Comparison of ENCODE assay signal across 1 cellular context in the genomic region with DNA sequence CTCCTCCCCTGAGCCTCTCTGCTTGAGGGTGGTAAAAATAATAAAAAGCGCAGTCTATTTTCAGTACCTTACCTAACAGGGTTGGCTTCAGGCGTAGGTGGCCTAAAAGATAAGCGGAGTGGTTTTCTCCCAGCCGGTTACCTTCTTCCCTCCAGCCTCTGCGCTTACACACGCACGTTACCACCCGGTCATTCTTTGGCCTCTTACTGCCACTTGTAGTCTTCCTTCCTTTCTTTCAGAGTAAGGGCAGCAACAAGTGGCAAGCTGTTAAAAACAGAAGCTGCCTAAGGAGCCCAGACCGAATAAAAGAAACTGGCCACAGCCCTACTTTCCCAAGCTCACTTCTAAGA.
TF ChIP-seq lines count a peak whose summit lies in the region.

No MANE protein-coding gene starts in this region.

TF ChIP-seq in HepG2, 621 proteins besides CTCF, POLR2A, EP300 and RAD21:
- no peak for TF ChIP-seq KMT2B (CRISPR knock-in tag; IDR thresholded peaks at IDR 0.05)
- TF ChIP-seq, protein P1, sequence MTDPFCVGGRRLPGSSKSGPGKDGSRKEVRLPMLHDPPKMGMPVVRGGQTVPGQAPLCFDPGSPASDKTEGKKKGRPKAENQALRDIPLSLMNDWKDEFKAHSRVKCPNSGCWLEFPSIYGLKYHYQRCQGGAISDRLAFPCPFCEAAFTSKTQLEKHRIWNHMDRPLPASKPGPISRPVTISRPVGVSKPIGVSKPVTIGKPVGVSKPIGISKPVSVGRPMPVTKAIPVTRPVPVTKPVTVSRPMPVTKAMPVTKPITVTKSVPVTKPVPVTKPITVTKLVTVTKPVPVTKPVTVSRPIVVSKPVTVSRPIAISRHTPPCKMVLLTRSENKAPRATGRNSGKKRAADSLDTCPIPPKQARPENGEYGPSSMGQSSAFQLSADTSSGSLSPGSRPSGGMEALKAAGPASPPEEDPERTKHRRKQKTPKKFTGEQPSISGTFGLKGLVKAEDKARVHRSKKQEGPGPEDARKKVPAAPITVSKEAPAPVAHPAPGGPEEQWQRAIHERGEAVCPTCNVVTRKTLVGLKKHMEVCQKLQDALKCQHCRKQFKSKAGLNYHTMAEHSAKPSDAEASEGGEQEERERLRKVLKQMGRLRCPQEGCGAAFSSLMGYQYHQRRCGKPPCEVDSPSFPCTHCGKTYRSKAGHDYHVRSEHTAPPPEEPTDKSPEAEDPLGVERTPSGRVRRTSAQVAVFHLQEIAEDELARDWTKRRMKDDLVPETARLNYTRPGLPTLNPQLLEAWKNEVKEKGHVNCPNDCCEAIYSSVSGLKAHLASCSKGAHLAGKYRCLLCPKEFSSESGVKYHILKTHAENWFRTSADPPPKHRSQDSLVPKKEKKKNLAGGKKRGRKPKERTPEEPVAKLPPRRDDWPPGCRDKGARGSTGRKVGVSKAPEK (CRISPR knock-in tag; IDR thresholded peaks at IDR 0.05; ENCODE audit: borderline replicate concordance), result no peak
- TF ChIP-seq HNRNPK (IDR thresholded peaks at IDR 0.05; ENCODE audit: low read depth, low read length, poor library complexity, severe bottlenecking), result no peak
- TF ChIP-seq NCOA5 (CRISPR knock-in tag; IDR thresholded peaks at IDR 0.05), result no peak
- no peak for TF ChIP-seq SMARCE1 (IDR thresholded peaks at IDR 0.05; ENCODE audit: borderline replicate concordance)
- no peak for TF ChIP-seq HOXA9 (CRISPR knock-in tag; IDR thresholded peaks at IDR 0.05; ENCODE audit: borderline replicate concordance)
- no peak for TF ChIP-seq KDM6A (CRISPR knock-in tag; IDR thresholded peaks at IDR 0.05; ENCODE audit: low read depth)
- no peak for TF ChIP-seq ZSCAN25 (CRISPR knock-in tag; IDR thresholded peaks at IDR 0.05)
- TF ChIP-seq KLF16 (CRISPR knock-in tag; IDR thresholded peaks at IDR 0.05), result no peak
- no peak for TF ChIP-seq CBX1 (IDR thresholded peaks at IDR 0.05; ENCODE audit: low read depth)
- TF ChIP-seq ZNF598 (CRISPR knock-in tag; IDR thresholded peaks at IDR 0.05; ENCODE audit: borderline replicate concordance), result no peak
- TF ChIP-seq TAF15 (IDR thresholded peaks at IDR 0.05; ENCODE audit: low read depth, low read length, poor library complexity, severe bottlenecking), result no peak
- no peak for TF ChIP-seq ZNF484 (CRISPR knock-in tag; IDR thresholded peaks at IDR 0.05; ENCODE audit: borderline replicate concordance, low read depth)
TF ChIP-seq in HepG2: peak in this region for 0.
